In the genomic region with DNA sequence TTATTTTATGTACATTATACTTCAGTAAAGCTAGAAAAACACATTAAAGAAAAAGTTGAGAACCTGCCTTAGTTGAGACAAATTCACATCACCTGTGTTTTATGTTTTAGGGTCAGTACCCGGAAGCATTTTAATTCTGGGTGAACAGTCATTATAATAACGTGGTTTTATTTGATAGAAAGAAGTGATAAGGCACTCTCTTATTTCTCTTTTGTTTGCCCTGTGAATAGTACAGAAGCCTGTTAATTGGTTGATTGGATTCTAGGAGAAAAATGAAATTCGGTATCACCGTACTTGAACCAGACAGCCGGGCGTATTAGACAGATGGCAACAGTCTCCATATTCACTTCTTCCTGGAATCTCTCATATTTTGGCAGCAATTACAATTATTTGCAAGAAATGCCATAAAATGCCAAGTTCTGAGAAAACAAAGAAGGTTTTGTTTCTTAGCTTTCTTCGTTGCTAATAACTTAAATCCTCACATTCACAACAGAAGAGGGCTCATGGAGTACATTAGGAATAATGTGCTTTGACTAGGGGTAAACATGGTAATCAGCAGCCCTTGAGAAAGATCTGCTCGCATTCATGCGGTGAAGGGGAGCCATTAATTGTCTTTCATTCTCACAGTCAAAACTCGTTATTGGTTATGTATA, we compare ENCODE assay signal across 22 cellular contexts.
"Had no signal": no experiment of that assay in that cellular context is flagged by ENCODE, and none has a peak within 500 bp of the region (broad histone marks: within the 10 kb centered on the region; RNA-seq: fewer than 3 reads in every experiment).

No MANE protein-coding gene starts in this region.

- H3K4me1 ChIP-seq: lower lobe of right lung, parathyroid adenoma, testis, upper lobe of right lung had no signal

- H3K9me3 ChIP-seq: gastrocnemius medialis, lower lobe of right lung, sigmoid colon, testis, upper lobe of right lung had no signal

- DNase-seq: activated CD4-positive, alpha-beta T cell treated with anti-CD3 and anti-CD28 coated beads, Interleukin-2, amount 10 ng/mL, durations not matched to agents 7 days and 5 days; activated CD4-positive, CD25-positive, alpha-beta regulatory T cell treated with anti-CD3 and anti-CD28 coated beads, Interleukin-2, amount 50 U/mL, for 72 hours; activated CD8-positive, alpha-beta T cell treated with anti-CD3 and anti-CD28 coated beads for 36 hours; activated gamma-delta T cell treated with Interleukin-2 at 50 U/mL for 16 hours; activated T-cell treated with anti-CD3 and anti-CD28 coated beads, Interleukin-2, amount 50 U/mL, for 1 hour; anterior cingulate cortex; central memory CD4-positive, alpha-beta T cell; effector memory CD4-positive, alpha-beta T cell; gastrocnemius medialis; hypothalamus; lower lobe of right lung; mesendoderm; naive B cell; nucleus accumbens; sigmoid colon; stimulated activated CD4-positive, alpha-beta T cell treated with anti-CD3 and anti-CD28 coated beads, Interleukin-2, amount 100 ng/mL, for 48 hours; stimulated activated naive CD4-positive, alpha-beta T cell; T-helper 2 cell; testis; upper lobe of right lung had no signal

- H3K4me3 ChIP-seq: gastrocnemius medialis, lower lobe of right lung, sigmoid colon, testis, upper lobe of right lung had no signal

- ATAC-seq: activated CD8-positive, alpha-beta T cell treated with anti-CD3 and anti-CD28 coated beads for 36 hours; esophagus mucosa; gastrocnemius medialis; lower lobe of right lung; upper lobe of right lung had no signal

- H3K27me3 ChIP-seq: gastrocnemius medialis, sigmoid colon, testis, upper lobe of right lung had no signal

- H3K27ac ChIP-seq: gastrocnemius medialis, lower lobe of right lung, parathyroid adenoma, testis, upper lobe of right lung had no signal

- H3K36me3 ChIP-seq: gastrocnemius medialis, lower lobe of right lung, upper lobe of right lung had no signal
